In the genomic region with DNA sequence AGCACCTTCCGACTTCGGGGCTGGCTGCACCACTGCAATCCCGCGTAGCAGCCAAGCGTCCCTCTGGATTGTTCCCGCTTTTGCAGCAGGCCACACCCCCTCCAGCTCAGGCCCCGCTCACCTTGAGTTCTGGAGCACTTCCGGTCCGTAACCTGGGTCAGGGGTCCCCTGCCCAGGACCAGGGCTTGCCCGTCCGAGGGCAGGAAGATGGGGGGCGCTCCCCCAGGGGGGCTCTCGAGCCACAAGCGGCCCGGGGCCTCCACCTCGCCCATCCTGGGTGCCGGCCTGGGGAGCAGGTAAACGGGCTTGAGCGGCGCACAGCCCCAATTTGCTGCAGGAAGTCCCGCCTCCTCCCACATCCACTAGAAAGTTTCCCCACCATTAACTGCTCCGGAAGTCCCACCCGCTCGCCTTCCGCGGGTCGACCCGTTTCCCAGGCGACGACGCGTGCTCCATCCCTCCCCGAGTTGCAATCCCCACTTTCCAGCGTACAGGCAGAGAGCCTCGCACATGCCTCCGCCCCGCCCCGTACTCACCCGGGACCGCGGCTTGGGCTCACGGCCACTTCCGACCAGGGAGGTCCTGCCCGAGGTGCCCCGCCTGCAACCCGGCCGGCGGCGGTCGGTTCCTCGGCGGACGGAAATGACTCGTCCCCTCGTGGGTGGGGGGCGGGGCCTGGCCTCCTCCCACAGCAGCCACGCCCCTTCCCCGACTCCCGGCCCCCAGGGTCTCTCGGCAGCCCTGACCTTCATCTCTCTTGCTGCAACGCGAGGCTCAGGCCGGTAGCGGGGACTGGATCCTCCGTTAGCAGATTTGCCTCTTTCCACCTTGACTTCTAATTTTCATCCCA, we compare ENCODE assay signal across 8 cellular contexts.
A peak's percentile ranks its signal among the peaks of the same experiment; 100 is the strongest.
DNase-seq lines count a peak whose midpoint lies in the region; ATAC-seq and FAIRE-seq lines count a peak whose summit lies in the region.

A gene (minus strand): TSS at position 644 of the 850 bp plus-strand sequence. CDS start 372 bp downstream, at position 272.

- FAIRE-seq in HTR-8/SVneo (lab: Jason Lieb, UNC): peak; percentile 84

- ATAC-seq in GM19463 (IDR thresholded peaks at IDR 0.05; ENCODE audit: unreplicated experiment): peak; percentile 35

- peak; percentile 94 for DNase-seq in CD1c-positive myeloid dendritic cell (ENCODE audit: extremely low spot score)
- DNase-seq in HTR-8/SVneo (ENCODE audit: insufficient read length, low spot score): peak; percentile 88
- peak; percentile 94 to 95 for DNase-seq in NOMO-1 (lab: John Stamatoyannopoulos, UW; ENCODE audit: unreplicated experiment in 2 of 2)
- DNase-seq in activated CD8-positive, alpha-beta memory T cell treated with anti-CD3 and anti-CD28 coated beads for 24 hours: peak; percentile 96
- peak; percentile 76 for DNase-seq in effector CD8-positive, alpha-beta T cell (lab: John Stamatoyannopoulos, UW)
- peak; percentile 94 for DNase-seq in medulla oblongata (ENCODE audit: extremely low spot score)
- peak; percentile 82 for DNase-seq in stimulated activated CD8-positive, alpha-beta memory T cell treated with anti-CD3 and anti-CD28 coated beads, Interleukin-12 subunit alpha, Interleukin-12 subunit beta, amount 100 ng/mL, for 1 hour (ENCODE audit: low read depth)

Comparison
In these comparisons a context has a peak if more than half of its experiments do, and no peak if none do; other contexts are left out.
1. Peak in every context shown above with its lines: DNase-seq and ATAC-seq.